ENCODE assay signal across 1 cellular context in the genomic region with DNA sequence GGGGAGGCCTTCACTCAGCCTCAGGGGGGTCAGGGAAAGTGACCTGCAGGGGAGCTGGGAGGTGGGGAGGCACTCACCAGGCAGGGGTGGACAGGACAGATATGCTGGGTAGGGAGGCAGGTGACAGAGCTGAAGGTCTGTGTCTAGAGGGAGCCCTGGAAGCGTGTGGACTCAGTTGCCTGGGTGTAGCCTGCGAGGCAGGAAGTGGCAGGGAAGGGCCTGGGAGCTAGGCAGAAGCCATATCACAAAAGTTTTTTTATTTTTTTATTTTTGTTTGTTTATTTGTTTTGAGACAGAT.
A peak's percentile ranks its signal among the peaks of the same experiment; 100 is the strongest.
TF ChIP-seq lines count a peak whose summit lies in the region.

No MANE protein-coding gene starts in this region.

TF ChIP-seq in K562, 482 proteins besides CTCF, POLR2A, EP300 and RAD21:
- TF ChIP-seq CBFA2T2 (conservative IDR thresholded peaks at IDR 0.05) = peak; percentile 34; the same call in 1 of the 2 replicates
- no peak for TF ChIP-seq PHF8 (IDR thresholded peaks at IDR 0.05; ENCODE audit: borderline replicate concordance, low read length)
- TF ChIP-seq ELF4 (CRISPR knock-in tag; IDR thresholded peaks at IDR 0.05) = no peak
- TF ChIP-seq CBFA2T3 (IDR thresholded peaks at IDR 0.05) = peak; percentile 62
- TF ChIP-seq MGA (IDR thresholded peaks at IDR 0.05) = no peak
- TF ChIP-seq, protein P1, sequence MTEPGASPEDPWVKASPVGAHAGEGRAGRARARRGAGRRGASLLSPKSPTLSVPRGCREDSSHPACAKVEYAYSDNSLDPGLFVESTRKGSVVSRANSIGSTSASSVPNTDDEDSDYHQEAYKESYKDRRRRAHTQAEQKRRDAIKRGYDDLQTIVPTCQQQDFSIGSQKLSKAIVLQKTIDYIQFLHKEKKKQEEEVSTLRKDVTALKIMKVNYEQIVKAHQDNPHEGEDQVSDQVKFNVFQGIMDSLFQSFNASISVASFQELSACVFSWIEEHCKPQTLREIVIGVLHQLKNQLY (CRISPR knock-in tag; conservative IDR thresholded peaks at IDR 0.05) = no peak
- TF ChIP-seq, protein P2, sequence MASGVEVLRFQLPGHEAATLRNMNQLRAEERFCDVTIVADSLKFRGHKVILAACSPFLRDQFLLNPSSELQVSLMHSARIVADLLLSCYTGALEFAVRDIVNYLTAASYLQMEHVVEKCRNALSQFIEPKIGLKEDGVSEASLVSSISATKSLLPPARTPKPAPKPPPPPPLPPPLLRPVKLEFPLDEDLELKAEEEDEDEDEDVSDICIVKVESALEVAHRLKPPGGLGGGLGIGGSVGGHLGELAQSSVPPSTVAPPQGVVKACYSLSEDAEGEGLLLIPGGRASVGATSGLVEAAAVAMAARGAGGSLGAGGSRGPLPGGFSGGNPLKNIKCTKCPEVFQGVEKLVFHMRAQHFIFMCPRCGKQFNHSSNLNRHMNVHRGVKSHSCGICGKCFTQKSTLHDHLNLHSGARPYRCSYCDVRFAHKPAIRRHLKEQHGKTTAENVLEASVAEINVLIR (CRISPR knock-in tag; IDR thresholded peaks at IDR 0.05) = no peak
- no peak for TF ChIP-seq SP2 (IDR thresholded peaks at IDR 0.05; ENCODE audit: extremely low read depth, low read depth, low read length, poor library complexity, severe bottlenecking)
- no peak for TF ChIP-seq MTA2 (IDR thresholded peaks at IDR 0.05; ENCODE audit: low read depth)
- TF ChIP-seq, protein P3, sequence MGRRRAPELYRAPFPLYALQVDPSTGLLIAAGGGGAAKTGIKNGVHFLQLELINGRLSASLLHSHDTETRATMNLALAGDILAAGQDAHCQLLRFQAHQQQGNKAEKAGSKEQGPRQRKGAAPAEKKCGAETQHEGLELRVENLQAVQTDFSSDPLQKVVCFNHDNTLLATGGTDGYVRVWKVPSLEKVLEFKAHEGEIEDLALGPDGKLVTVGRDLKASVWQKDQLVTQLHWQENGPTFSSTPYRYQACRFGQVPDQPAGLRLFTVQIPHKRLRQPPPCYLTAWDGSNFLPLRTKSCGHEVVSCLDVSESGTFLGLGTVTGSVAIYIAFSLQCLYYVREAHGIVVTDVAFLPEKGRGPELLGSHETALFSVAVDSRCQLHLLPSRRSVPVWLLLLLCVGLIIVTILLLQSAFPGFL (CRISPR knock-in tag; IDR thresholded peaks at IDR 0.05) = no peak
- TF ChIP-seq, protein P4, sequence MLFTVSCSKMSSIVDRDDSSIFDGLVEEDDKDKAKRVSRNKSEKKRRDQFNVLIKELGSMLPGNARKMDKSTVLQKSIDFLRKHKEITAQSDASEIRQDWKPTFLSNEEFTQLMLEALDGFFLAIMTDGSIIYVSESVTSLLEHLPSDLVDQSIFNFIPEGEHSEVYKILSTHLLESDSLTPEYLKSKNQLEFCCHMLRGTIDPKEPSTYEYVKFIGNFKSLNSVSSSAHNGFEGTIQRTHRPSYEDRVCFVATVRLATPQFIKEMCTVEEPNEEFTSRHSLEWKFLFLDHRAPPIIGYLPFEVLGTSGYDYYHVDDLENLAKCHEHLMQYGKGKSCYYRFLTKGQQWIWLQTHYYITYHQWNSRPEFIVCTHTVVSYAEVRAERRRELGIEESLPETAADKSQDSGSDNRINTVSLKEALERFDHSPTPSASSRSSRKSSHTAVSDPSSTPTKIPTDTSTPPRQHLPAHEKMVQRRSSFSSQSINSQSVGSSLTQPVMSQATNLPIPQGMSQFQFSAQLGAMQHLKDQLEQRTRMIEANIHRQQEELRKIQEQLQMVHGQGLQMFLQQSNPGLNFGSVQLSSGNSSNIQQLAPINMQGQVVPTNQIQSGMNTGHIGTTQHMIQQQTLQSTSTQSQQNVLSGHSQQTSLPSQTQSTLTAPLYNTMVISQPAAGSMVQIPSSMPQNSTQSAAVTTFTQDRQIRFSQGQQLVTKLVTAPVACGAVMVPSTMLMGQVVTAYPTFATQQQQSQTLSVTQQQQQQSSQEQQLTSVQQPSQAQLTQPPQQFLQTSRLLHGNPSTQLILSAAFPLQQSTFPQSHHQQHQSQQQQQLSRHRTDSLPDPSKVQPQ (CRISPR knock-in tag; IDR thresholded peaks at IDR 0.05; ENCODE audit: borderline replicate concordance) = no peak
- TF ChIP-seq, protein P5, sequence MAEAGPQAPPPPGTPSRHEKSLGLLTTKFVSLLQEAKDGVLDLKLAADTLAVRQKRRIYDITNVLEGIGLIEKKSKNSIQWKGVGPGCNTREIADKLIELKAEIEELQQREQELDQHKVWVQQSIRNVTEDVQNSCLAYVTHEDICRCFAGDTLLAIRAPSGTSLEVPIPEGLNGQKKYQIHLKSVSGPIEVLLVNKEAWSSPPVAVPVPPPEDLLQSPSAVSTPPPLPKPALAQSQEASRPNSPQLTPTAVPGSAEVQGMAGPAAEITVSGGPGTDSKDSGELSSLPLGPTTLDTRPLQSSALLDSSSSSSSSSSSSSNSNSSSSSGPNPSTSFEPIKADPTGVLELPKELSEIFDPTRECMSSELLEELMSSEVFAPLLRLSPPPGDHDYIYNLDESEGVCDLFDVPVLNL (CRISPR knock-in tag; IDR thresholded peaks at IDR 0.05; ENCODE audit: low read depth) = no peak
